Comparison of ENCODE assay signal across 11 cellular contexts in the genomic region with DNA sequence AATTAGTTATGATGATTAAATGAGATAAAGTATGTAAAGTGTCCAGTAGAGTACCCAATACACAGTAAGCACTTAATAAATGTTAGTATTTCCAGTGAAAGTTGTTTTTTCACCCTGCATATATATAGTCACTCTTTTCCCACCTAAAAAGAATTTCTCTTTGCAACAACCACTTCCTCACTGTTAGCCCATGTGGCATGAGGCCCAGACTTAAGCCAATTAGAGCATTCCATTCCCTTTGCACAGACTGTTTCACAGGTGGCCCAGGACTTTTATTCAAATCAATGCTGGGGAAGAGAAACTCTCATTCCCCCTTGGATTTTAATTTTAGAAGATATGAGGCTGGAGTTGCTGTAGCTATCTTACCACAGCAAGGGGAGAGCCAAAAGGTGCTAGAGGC. TPM values are rescaled to one million over a fixed set of nuclear protein-coding genes. Genes with fewer than 3 reads are reported as not detected.
DNase-seq lines count a peak whose midpoint lies in the region; ATAC-seq and TF ChIP-seq lines count a peak whose summit lies in the region.
"Had no signal": no experiment of that assay in that cellular context is flagged by ENCODE, and none has a peak within 500 bp of the region (broad histone marks: within the 10 kb centered on the region; RNA-seq: fewer than 3 reads in every experiment).

No MANE protein-coding gene starts in this region.

- TF ChIP-seq CTCF in MCF 10A (IDR thresholded peaks at IDR 0.05; ENCODE audit: unreplicated experiment) (no peak), breast epithelium (IDR thresholded peaks at IDR 0.05) (no peak)

- H3K9me3 ChIP-seq in breast epithelium: no peaks in the 10 kb centered on the region

- no peaks in the 10 kb centered on the region for H3K27me3 ChIP-seq in breast epithelium

- no peaks in the 10 kb centered on the region for H3K9me3 Mint-ChIP-seq in MCF 10A (ENCODE audit: unreplicated experiment)
- H3K9me3 Mint-ChIP-seq in activated naive CD4-positive, alpha-beta T cell treated with anti-CD3 and anti-CD28 coated beads, Interleukin-2, amount 10 ng/mL, durations not matched to agents 7 days and 5 days: no peaks in the 10 kb centered on the region
- H3K9me3 Mint-ChIP-seq: dendritic cell treated with granulocyte-macrophage colony-stimulating factor and Interleukin-4, amounts not matched to agents 40 ng/mL and 50 ng/mL, for 4 days had no signal

- ATAC-seq in HG02571 (IDR thresholded peaks at IDR 0.05; ENCODE audit: unreplicated experiment): no peak

- H3K4me1 Mint-ChIP-seq in MCF 10A (ENCODE audit: insufficient read depth, unreplicated experiment): peaks cover 32% of the 10 kb centered on the region
- peaks cover 31% of the 10 kb centered on the region for H3K4me1 Mint-ChIP-seq in activated naive CD4-positive, alpha-beta T cell treated with anti-CD3 and anti-CD28 coated beads, Interleukin-2, amount 10 ng/mL, durations not matched to agents 7 days and 5 days

- H3K36me3 ChIP-seq in breast epithelium: no peaks in the 10 kb centered on the region

- TF ChIP-seq POLR2A in breast epithelium (IDR thresholded peaks at IDR 0.05): no peak

- intact Hi-C loops in MCF 10A (cut with micrococcal nuclease): no loop called here
- intact Hi-C loops in breast epithelium (cut with DNase I; ENCODE audit: low total_unique reads): no loop called here

- CTCF ChIA-PET in MCF 10A (lab: Yijun Ruan, JAX): interaction anchor here (0.6 to 1.5 kb wide), 7 partner anchors 18 to 1129 kb away, joined by 3 to 5 read pairs (median 3); no protein-coding TSS in a partner anchor
- CTCF ChIA-PET in activated naive CD4-positive, alpha-beta T cell treated with anti-CD3 and anti-CD28 coated beads, Interleukin-2, amount 10 ng/mL, durations not matched to agents 7 days and 5 days (lab: Charles Lee): interaction anchor here (0.6 to 1.2 kb wide), 3 partner anchors 10 to 1017 kb away, joined by 3 to 5 read pairs (median 3); no protein-coding TSS in a partner anchor

- H3K4me3 Mint-ChIP-seq in MCF 10A (ENCODE audit: unreplicated experiment): no peak overlapping the region
- H3K4me3 Mint-ChIP-seq in activated naive CD4-positive, alpha-beta T cell treated with anti-CD3 and anti-CD28 coated beads, Interleukin-2, amount 10 ng/mL, durations not matched to agents 7 days and 5 days: no peak overlapping the region
- H3K4me3 Mint-ChIP-seq: dendritic cell treated with granulocyte-macrophage colony-stimulating factor and Interleukin-4, amounts not matched to agents 40 ng/mL and 50 ng/mL, for 4 days had no signal

- no peaks in the 10 kb centered on the region for H3K4me1 ChIP-seq in breast epithelium

- BruUV-seq in MCF 10A (replicated peaks; lab: Mats Ljungman, UMichigan): no TSS peak

- H3K27me3 Mint-ChIP-seq in MCF 10A (ENCODE audit: insufficient read depth, unreplicated experiment): no peaks in the 10 kb centered on the region
- peaks cover 6% of the 10 kb centered on the region for H3K27me3 Mint-ChIP-seq in activated naive CD4-positive, alpha-beta T cell treated with anti-CD3 and anti-CD28 coated beads, Interleukin-2, amount 10 ng/mL, durations not matched to agents 7 days and 5 days
- H3K27me3 Mint-ChIP-seq: dendritic cell treated with granulocyte-macrophage colony-stimulating factor and Interleukin-4, amounts not matched to agents 40 ng/mL and 50 ng/mL, for 4 days had no signal

- no peak overlapping the region for H3K27ac ChIP-seq in breast epithelium
- H3K27ac ChIP-seq: skin epidermis had no signal

- DNase-seq in MCF 10A (ENCODE audit: unreplicated experiment) (peak; percentile 45), breast epithelium (ENCODE audit: low spot score in 2 of 2) (no peak), NCI-H82 (lab: John Stamatoyannopoulos, UW) (peak; percentile 97), dermis microvascular lymphatic vessel endothelial cell (ENCODE audit: low read depth in 2 of 2) (peak; percentile 34 to 44)
- no peak for DNase-seq in NK-92 treated with Interleukin-12 subunit alpha and Interleukin-12 subunit beta, amount 100 ng/mL, for 24 hours (lab: John Stamatoyannopoulos, UW)
- DNase-seq in activated naive CD4-positive, alpha-beta T cell treated with anti-CD3 and anti-CD28 coated beads, Interleukin-2, amount 10 ng/mL, durations not matched to agents 7 days and 5 days: no peak
- DNase-seq in activated CD4-positive, alpha-beta T cell treated with anti-CD3 and anti-CD28 coated beads for 1 hour: no peak
- DNase-seq: NCI-H1092 treated with DMSO at 0.1 percent for 48 hours had no signal

- H3K4me3 ChIP-seq in breast epithelium: no peak overlapping the region
- H3K4me3 ChIP-seq: skin epidermis had no signal

- peak overlapping the region; percentile 75 for H3K27ac Mint-ChIP-seq in MCF 10A (ENCODE audit: low read depth, unreplicated experiment)
- no peak overlapping the region for H3K27ac Mint-ChIP-seq in activated naive CD4-positive, alpha-beta T cell treated with anti-CD3 and anti-CD28 coated beads, Interleukin-2, amount 10 ng/mL, durations not matched to agents 7 days and 5 days
- H3K27ac Mint-ChIP-seq: dendritic cell treated with granulocyte-macrophage colony-stimulating factor and Interleukin-4, amounts not matched to agents 40 ng/mL and 50 ng/mL, for 4 days had no signal

- peaks cover 21% of the 10 kb centered on the region for H3K36me3 Mint-ChIP-seq in MCF 10A (ENCODE audit: insufficient read depth, unreplicated experiment)
- peaks cover 15% of the 10 kb centered on the region for H3K36me3 Mint-ChIP-seq in activated naive CD4-positive, alpha-beta T cell treated with anti-CD3 and anti-CD28 coated beads, Interleukin-2, amount 10 ng/mL, durations not matched to agents 7 days and 5 days

- POLR2A ChIA-PET in MCF 10A (lab: Yijun Ruan, JAX): interaction anchor here (0.6 to 2.5 kb wide), 3 partner anchors 8 to 54 kb away, joined by 3 to 7 read pairs (median 6); a partner anchor contains a TSS

RNA-seq across cellular contexts. Expression of a gene that starts 3.7 kb away (rescaled TPM):
- 22.6 and 29.0 TPM in 2 replicates for total RNA-seq in MCF 10A (2022)
- 10 to 100 TPM; 18.4 to 41.0 (median 29.2) TPM for total RNA-seq in breast epithelium
- 16.7 and 17.6 TPM in 2 replicates for total RNA-seq in dermis microvascular lymphatic vessel endothelial cell

RNA-seq across cellular contexts. Expression of a gene that starts 4.2 kb away (rescaled TPM):
- total RNA-seq in MCF 10A (2022) (89.3 and 116 TPM in 2 replicates), breast epithelium (10 to 100 TPM; 17.1 to 30.3 (median 25.2) TPM), dermis microvascular lymphatic vessel endothelial cell (31.9 and 49.7 TPM in 2 replicates)

RNA-seq across cellular contexts. Expression of a gene that starts 54.3 kb away (rescaled TPM):
- total RNA-seq in MCF 10A (2022): 12.1 and 15.1 TPM in 2 replicates
- 1 to 10 TPM in 2 of 3 donors, under 1 TPM in 1; 0.64 to 5.0 (median 3.9) TPM for total RNA-seq in breast epithelium
- 12.5 and 19.4 TPM in 2 replicates for total RNA-seq in dermis microvascular lymphatic vessel endothelial cell

Comparison
In these comparisons a context has a peak if more than half of its experiments do, and no peak if none do; other contexts are left out.
1. DNase-seq: peak in MCF 10A (single experiment), NCI-H82 (single experiment) and dermis microvascular lymphatic vessel endothelial cell (2 of 2); none in breast epithelium (0 of 2), NK-92 treated with Interleukin-12 subunit alpha and Interleukin-12 subunit beta, amount 100 ng/mL, for 24 hours (single experiment), activated naive CD4-positive, alpha-beta T cell treated with anti-CD3 and anti-CD28 coated beads, Interleukin-2, amount 10 ng/mL, durations not matched to agents 7 days and 5 days (single experiment) and activated CD4-positive, alpha-beta T cell treated with anti-CD3 and anti-CD28 coated beads for 1 hour (single experiment).